In genomic region chr17:48910370-48910769, GRCh38 we compare ENCODE assay signal across 13 cellular contexts. TPM values are rescaled to one million over a fixed set of nuclear protein-coding genes. Genes with fewer than 3 reads are reported as not detected.
DNase-seq lines count a peak whose midpoint lies in the region; ATAC-seq and TF ChIP-seq lines count a peak whose summit lies in the region.
"Had no signal": no experiment of that assay in that cellular context is flagged by ENCODE, and none has a peak within 500 bp of the region (broad histone marks: within the 10 kb centered on the region; RNA-seq: fewer than 3 reads in every experiment).

No MANE protein-coding gene starts in this region.

- TF ChIP-seq CTCF in fibroblast of the aortic adventitia (IDR thresholded peaks at IDR 0.05; ENCODE audit: insufficient read depth, low read length), result no peak

- H3K27ac Mint-ChIP-seq in activated CD4-positive, alpha-beta T cell treated with anti-CD3 and anti-CD28 coated beads, Interleukin-2, amount 10 ng/mL, durations not matched to agents 24 days and 14 days, result peak overlapping the region; percentile 53
- peak overlapping the region; percentile 84 for H3K27ac Mint-ChIP-seq in activated CD4-positive, alpha-beta memory T cell treated with anti-CD3 and anti-CD28 coated beads, Interleukin-2, amount 10 ng/mL, durations not matched to agents 7 days and 5 days
- peak overlapping the region; percentile 94 for H3K27ac Mint-ChIP-seq in stimulated activated memory B cell treated with anti-CD40 and anti-IgM and Interleukin-4, amounts not matched to agents 10 μg/mL and 1 μg/mL and 100 μg/mL, for 72 hours

- peaks cover 55% of the 10 kb centered on the region for H3K4me1 Mint-ChIP-seq in activated CD4-positive, alpha-beta T cell treated with anti-CD3 and anti-CD28 coated beads, Interleukin-2, amount 10 ng/mL, durations not matched to agents 24 days and 14 days
- peaks cover 72% of the 10 kb centered on the region for H3K4me1 Mint-ChIP-seq in activated CD4-positive, alpha-beta memory T cell treated with anti-CD3 and anti-CD28 coated beads, Interleukin-2, amount 10 ng/mL, durations not matched to agents 7 days and 5 days
- H3K4me1 Mint-ChIP-seq in stimulated activated memory B cell treated with anti-CD40 and anti-IgM and Interleukin-4, amounts not matched to agents 10 μg/mL and 1 μg/mL and 100 μg/mL, for 72 hours, result peaks cover 72% of the 10 kb centered on the region

- H3K9me3 Mint-ChIP-seq in activated CD4-positive, alpha-beta T cell treated with anti-CD3 and anti-CD28 coated beads, Interleukin-2, amount 10 ng/mL, durations not matched to agents 24 days and 14 days, result no peaks in the 10 kb centered on the region
- H3K9me3 Mint-ChIP-seq in activated CD4-positive, alpha-beta memory T cell treated with anti-CD3 and anti-CD28 coated beads, Interleukin-2, amount 10 ng/mL, durations not matched to agents 7 days and 5 days, result no peaks in the 10 kb centered on the region
- H3K9me3 Mint-ChIP-seq in stimulated activated memory B cell treated with anti-CD40 and anti-IgM and Interleukin-4, amounts not matched to agents 10 μg/mL and 1 μg/mL and 100 μg/mL, for 72 hours, result no peaks in the 10 kb centered on the region

- POLR2A ChIA-PET in activated CD4-positive, alpha-beta memory T cell treated with anti-CD3 and anti-CD28 coated beads, Interleukin-2, amount 10 ng/mL, durations not matched to agents 7 days and 5 days (lab: Charles Lee), result interaction anchor here (1.0 to 9.2 kb wide), 3 partner anchors 17 to 34 kb away, joined by 3 to 128 read pairs (median 57); partner anchors contain the start of genes ATP5MC1 and SNF8

- H3K4me3 Mint-ChIP-seq in activated CD4-positive, alpha-beta T cell treated with anti-CD3 and anti-CD28 coated beads, Interleukin-2, amount 10 ng/mL, durations not matched to agents 24 days and 14 days, result peak overlapping the region; percentile 96
- peak overlapping the region; percentile 85 for H3K4me3 Mint-ChIP-seq in activated CD4-positive, alpha-beta memory T cell treated with anti-CD3 and anti-CD28 coated beads, Interleukin-2, amount 10 ng/mL, durations not matched to agents 7 days and 5 days
- H3K4me3 Mint-ChIP-seq in stimulated activated memory B cell treated with anti-CD40 and anti-IgM and Interleukin-4, amounts not matched to agents 10 μg/mL and 1 μg/mL and 100 μg/mL, for 72 hours, result peak overlapping the region; percentile 93

- DNase-seq in activated CD4-positive, alpha-beta T cell treated with anti-CD3 and anti-CD28 coated beads, Interleukin-2, amount 10 ng/mL, durations not matched to agents 24 days and 14 days, result no peak
- no peak for DNase-seq in activated CD4-positive, alpha-beta T cell treated with anti-CD3 and anti-CD28 coated beads for 4 hours
- no peak for DNase-seq in activated CD4-positive, alpha-beta memory T cell treated with anti-CD3 and anti-CD28 coated beads, Interleukin-2, amount 10 ng/mL, durations not matched to agents 7 days and 5 days
- DNase-seq in fibroblast of the aortic adventitia (ENCODE audit: low read depth) (no peak), NCI-H187 treated with DMSO at 0.1 percent for 48 hours (lab: John Stamatoyannopoulos, UW) (no peak)
- DNase-seq: AML-193, pancreas had no signal

- peaks cover 53% of the 10 kb centered on the region for H3K36me3 Mint-ChIP-seq in activated CD4-positive, alpha-beta T cell treated with anti-CD3 and anti-CD28 coated beads, Interleukin-2, amount 10 ng/mL, durations not matched to agents 24 days and 14 days (ENCODE audit: low read depth)
- H3K36me3 Mint-ChIP-seq in activated CD4-positive, alpha-beta memory T cell treated with anti-CD3 and anti-CD28 coated beads, Interleukin-2, amount 10 ng/mL, durations not matched to agents 7 days and 5 days (ENCODE audit: low read depth), result peaks cover 53% of the 10 kb centered on the region
- H3K36me3 Mint-ChIP-seq in stimulated activated memory B cell treated with anti-CD40 and anti-IgM and Interleukin-4, amounts not matched to agents 10 μg/mL and 1 μg/mL and 100 μg/mL, for 72 hours, result peaks cover 54% of the 10 kb centered on the region

- no peaks in the 10 kb centered on the region for H3K27me3 Mint-ChIP-seq in activated CD4-positive, alpha-beta T cell treated with anti-CD3 and anti-CD28 coated beads, Interleukin-2, amount 10 ng/mL, durations not matched to agents 24 days and 14 days
- H3K27me3 Mint-ChIP-seq in activated CD4-positive, alpha-beta memory T cell treated with anti-CD3 and anti-CD28 coated beads, Interleukin-2, amount 10 ng/mL, durations not matched to agents 7 days and 5 days, result no peaks in the 10 kb centered on the region
- H3K27me3 Mint-ChIP-seq in stimulated activated memory B cell treated with anti-CD40 and anti-IgM and Interleukin-4, amounts not matched to agents 10 μg/mL and 1 μg/mL and 100 μg/mL, for 72 hours, result no peaks in the 10 kb centered on the region

- peak overlapping the region; percentile 86 for H3K4me3 ChIP-seq in fibroblast of the aortic adventitia (ENCODE audit: low read depth, low read length)

- CTCF ChIA-PET in activated CD4-positive, alpha-beta memory T cell treated with anti-CD3 and anti-CD28 coated beads, Interleukin-2, amount 10 ng/mL, durations not matched to agents 7 days and 5 days (lab: Charles Lee), result interaction anchor here (0.6 kb wide), 1 partner anchor 437 kb away, joined by 3 read pairs; no protein-coding TSS in a partner anchor

- intact Hi-C loops in activated CD4-positive, alpha-beta T cell treated with anti-CD3 and anti-CD28 coated beads, Interleukin-2, amount 10 ng/mL, durations not matched to agents 24 days and 14 days (cut with micrococcal nuclease), result no loop called here

- ATAC-seq in stimulated activated memory B cell treated with anti-CD40 and anti-IgM and Interleukin-4, amounts not matched to agents 10 μg/mL and 1 μg/mL and 100 μg/mL, for 72 hours, result no peak
- ATAC-seq in HG02870 (IDR thresholded peaks at IDR 0.05; ENCODE audit: unreplicated experiment) (no peak), GM21367 (IDR thresholded peaks at IDR 0.05; ENCODE audit: unreplicated experiment) (no peak)
- ATAC-seq: pancreas had no signal

RNA-seq across cellular contexts. Expression of gene UBE2Z, which starts 2.2 kb away (rescaled TPM):
- total RNA-seq in activated CD4-positive, alpha-beta T cell treated with anti-CD3 and anti-CD28 coated beads, Interleukin-2, amount 10 ng/mL, durations not matched to agents 24 days and 14 days, result 89.3 and 91.4 TPM in 2 replicates
- total RNA-seq in activated CD4-positive, alpha-beta memory T cell treated with anti-CD3 and anti-CD28 coated beads, Interleukin-2, amount 10 ng/mL, durations not matched to agents 7 days and 5 days, result 10 to 100 TPM; 83.3 to 85.1 TPM
- 82.4 and 103 TPM in 2 replicates for total RNA-seq in fibroblast of the aortic adventitia (ENCODE audit: low replicate concordance)

RNA-seq across cellular contexts. Expression of gene ATP5MC1, which starts 17.8 kb away (rescaled TPM):
- 160 and 176 TPM in 2 replicates for total RNA-seq in activated CD4-positive, alpha-beta T cell treated with anti-CD3 and anti-CD28 coated beads, Interleukin-2, amount 10 ng/mL, durations not matched to agents 24 days and 14 days
- total RNA-seq in activated CD4-positive, alpha-beta memory T cell treated with anti-CD3 and anti-CD28 coated beads, Interleukin-2, amount 10 ng/mL, durations not matched to agents 7 days and 5 days, result 10 to 100 TPM; 55.6 to 61.2 TPM
- total RNA-seq in fibroblast of the aortic adventitia (ENCODE audit: low replicate concordance), result 9.9 and 91.6 TPM in 2 replicates

RNA-seq across cellular contexts. Expression of gene SNF8, which starts 34.3 kb away (rescaled TPM):
- total RNA-seq in activated CD4-positive, alpha-beta T cell treated with anti-CD3 and anti-CD28 coated beads, Interleukin-2, amount 10 ng/mL, durations not matched to agents 24 days and 14 days, result 143 and 147 TPM in 2 replicates
- total RNA-seq in activated CD4-positive, alpha-beta memory T cell treated with anti-CD3 and anti-CD28 coated beads, Interleukin-2, amount 10 ng/mL, durations not matched to agents 7 days and 5 days, result 10 to 100 TPM; 94.9 to 97.9 TPM
- 72.6 and 89.5 TPM in 2 replicates for total RNA-seq in fibroblast of the aortic adventitia (ENCODE audit: low replicate concordance)

RNA-seq across cellular contexts. Expression of gene GIP, which starts 58.0 kb away (rescaled TPM):
- total RNA-seq in activated CD4-positive, alpha-beta T cell treated with anti-CD3 and anti-CD28 coated beads, Interleukin-2, amount 10 ng/mL, durations not matched to agents 24 days and 14 days, result not detected in 2 replicates
- not detected for total RNA-seq in activated CD4-positive, alpha-beta memory T cell treated with anti-CD3 and anti-CD28 coated beads, Interleukin-2, amount 10 ng/mL, durations not matched to agents 7 days and 5 days
- not detected in 2 replicates for total RNA-seq in fibroblast of the aortic adventitia (ENCODE audit: low replicate concordance)
- total RNA-seq: LHCN-M2; pancreas; T-helper 2 cell treated with Interferon-gamma antibody and Interleukin-4, amounts not matched to agents 100 ng/mL and 5 ng/mL, for 36 hours; thoracic aorta had no signal
